Comparison of ENCODE assay signal across 3 cellular contexts in genomic region chr22:35923026-35923425, GRCh38.
TF ChIP-seq lines count a peak whose summit lies in the region.

No MANE protein-coding gene starts in this region.

TF ChIP-seq in GM23338, 12 proteins besides CTCF, POLR2A, EP300 and RAD21 (continued from another document and continues in another):
- TF ChIP-seq ETS1 (IDR thresholded peaks at IDR 0.05) (no peak), ZNF114 (CRISPR knock-in tag; IDR thresholded peaks at IDR 0.05) (no peak), CREB1 (CRISPR knock-in tag; IDR thresholded peaks at IDR 0.05; ENCODE audit: low read depth) (no peak), EZH2phosphoT487 (IDR thresholded peaks at IDR 0.05; ENCODE audit: unreplicated experiment) (no peak), STAT1 (IDR thresholded peaks at IDR 0.05; ENCODE audit: unreplicated experiment) (no peak)

TF ChIP-seq in WTC11, 78 proteins besides CTCF, POLR2A, EP300 and RAD21 (continued from another document):
- TF ChIP-seq USF2 (CRISPR knock-in tag; IDR thresholded peaks at IDR 0.05), result no peak
- no peak for TF ChIP-seq ATF6 (CRISPR knock-in tag; IDR thresholded peaks at IDR 0.05)
- no peak for TF ChIP-seq FOXP1 (CRISPR knock-in tag; IDR thresholded peaks at IDR 0.05; ENCODE audit: borderline replicate concordance)
- TF ChIP-seq ATF2 (CRISPR knock-in tag; IDR thresholded peaks at IDR 0.05; ENCODE audit: borderline replicate concordance, low read depth), result no peak
- TF ChIP-seq RORB (CRISPR knock-in tag; IDR thresholded peaks at IDR 0.05), result no peak
- TF ChIP-seq ZNF671 (CRISPR knock-in tag; IDR thresholded peaks at IDR 0.05), result no peak
- TF ChIP-seq CDX4 (CRISPR knock-in tag; IDR thresholded peaks at IDR 0.05; ENCODE audit: borderline replicate concordance), result no peak
- TF ChIP-seq GABPB1 (CRISPR knock-in tag; IDR thresholded peaks at IDR 0.05), result no peak
- no peak for TF ChIP-seq GRHL2 (CRISPR knock-in tag; IDR thresholded peaks at IDR 0.05; ENCODE audit: insufficient replicate concordance, severe bottlenecking)
- no peak for TF ChIP-seq ZNF121 (CRISPR knock-in tag; IDR thresholded peaks at IDR 0.05)
- TF ChIP-seq FOXK1 (CRISPR knock-in tag; IDR thresholded peaks at IDR 0.05), result no peak
- TF ChIP-seq ZNF396 (CRISPR knock-in tag; IDR thresholded peaks at IDR 0.05; ENCODE audit: borderline replicate concordance), result no peak

TF ChIP-seq in HepG2, 621 proteins besides CTCF, POLR2A, EP300 and RAD21 (continued from another document):
- no peak for TF ChIP-seq HIVEP1 (CRISPR knock-in tag; IDR thresholded peaks at IDR 0.05)
- TF ChIP-seq PHF8 (CRISPR knock-in tag; IDR thresholded peaks at IDR 0.05), result no peak
- TF ChIP-seq ZNF333 (CRISPR knock-in tag; IDR thresholded peaks at IDR 0.05; ENCODE audit: borderline replicate concordance), result no peak
